In genomic region chr15:21261965-21262850, GRCh38 we compare ENCODE assay signal across 12 cellular contexts.
DNase-seq lines count a peak whose midpoint lies in the region; ATAC-seq and TF ChIP-seq lines count a peak whose summit lies in the region.
"Had no signal": no experiment of that assay in that cellular context is flagged by ENCODE, and none has a peak within 500 bp of the region (broad histone marks: within the 10 kb centered on the region; RNA-seq: fewer than 3 reads in every experiment).

No MANE protein-coding gene starts in this region.

- no peaks in the 10 kb centered on the region for H3F3A ChIP-seq in PC-3 (ENCODE audit: low read length, unreplicated experiment)

- H3K27ac ChIP-seq in PC-3 (ENCODE audit: low read length) (no peak overlapping the region), osteoblast (ENCODE audit: low read depth, low read length) (no peak overlapping the region)
- H3K27ac ChIP-seq: neutrophil had no signal

- H3K36me3 ChIP-seq in BE2C (no peaks in the 10 kb centered on the region), PC-3 (ENCODE audit: low read depth, low read length) (no peaks in the 10 kb centered on the region), osteoblast (ENCODE audit: insufficient read depth, low read length) (no peaks in the 10 kb centered on the region)
- H3K36me3 ChIP-seq: neutrophil had no signal

- H3K4me1 ChIP-seq in BE2C, result no peaks in the 10 kb centered on the region
- H3K4me1 ChIP-seq in PC-3 (ENCODE audit: insufficient read depth, low read length), result no peaks in the 10 kb centered on the region
- H3K4me1 ChIP-seq in osteoblast (ENCODE audit: insufficient read depth, low read length), result no peaks in the 10 kb centered on the region

- H3K4me3 ChIP-seq in BE2C (ENCODE audit: low read depth, low read length) (no peak overlapping the region), PC-3 (ENCODE audit: low read length) (no peak overlapping the region), osteoblast (ENCODE audit: insufficient read depth, low read length) (no peak overlapping the region)

- intact Hi-C loops in PC-3 (cut with micrococcal nuclease), result no loop called here
- intact Hi-C loops in cardiac septum (cut with DNase I), result no loop called here

- ATAC-seq in PC-3, result no peak
- no peak for ATAC-seq in HG03280 (IDR thresholded peaks at IDR 0.05; ENCODE audit: unreplicated experiment)

- H3K9ac ChIP-seq in PC-3 (ENCODE audit: low read length), result no peak overlapping the region

- peak; percentile 7 for DNase-seq in BE2C
- peak; percentile 4 for DNase-seq in PC-3
- peak; percentile 74 for DNase-seq in cardiac septum (ENCODE audit: low spot score)
- DNase-seq in osteoblast (ENCODE audit: insufficient read length, low spot score, missing footprints), result peak; percentile 73
- DNase-seq in EL, result no peak
- DNase-seq in NCI-H446 treated with DMSO at 0.1 percent for 48 hours (lab: John Stamatoyannopoulos, UW), result no peak
- no peak for DNase-seq in NCI-H146 treated with DMSO at 0.1 percent for 48 hours (lab: John Stamatoyannopoulos, UW; ENCODE audit: unreplicated experiment)
- DNase-seq: AML-193; DMS 273 treated with DMSO at 0.1 percent for 48 hours; NK-92 treated with Interleukin-12 subunit alpha and Interleukin-12 subunit beta, amount 100 ng/mL, for 24 hours had no signal

- no peaks in the 10 kb centered on the region for H3K9me2 ChIP-seq in PC-3 (replicated peaks; ENCODE audit: low read length)

- no TSS peak for BruUV-seq in PC-3 (replicated peaks; lab: Mats Ljungman, UMichigan)

- POLR2A ChIA-PET in PC-3 (lab: Charles Lee; ENCODE audit: unreplicated experiment), result no interaction called here

- no peaks in the 10 kb centered on the region for H3K27me3 ChIP-seq in BE2C
- H3K27me3 ChIP-seq in PC-3 (ENCODE audit: low read length), result peaks cover 13% of the 10 kb centered on the region; the same call in 1 of the 2 replicates
- H3K27me3 ChIP-seq in osteoblast (ENCODE audit: insufficient read depth, low read length), result no peaks in the 10 kb centered on the region
- H3K27me3 ChIP-seq: neutrophil had no signal

- no peak for TF ChIP-seq CTCF in BE2C (IDR thresholded peaks at IDR 0.05; ENCODE audit: low read depth, low read length)
- no peak for TF ChIP-seq CTCF in PC-3 (conservative IDR thresholded peaks at IDR 0.05; ENCODE audit: low read depth, low read length)
- TF ChIP-seq CTCF in osteoblast (IDR thresholded peaks at IDR 0.05; ENCODE audit: extremely low read depth, low read depth, low read length), result no peak

- no peaks in the 10 kb centered on the region for H4K20me1 ChIP-seq in PC-3 (ENCODE audit: low read length)
- H4K20me1 ChIP-seq in osteoblast (ENCODE audit: insufficient read depth, low read length), result no peaks in the 10 kb centered on the region

- H3K9me3 ChIP-seq in BE2C (no peaks in the 10 kb centered on the region), PC-3 (ENCODE audit: low read length) (peaks cover 9% of the 10 kb centered on the region; the same call in 1 of the 2 replicates), osteoblast (ENCODE audit: low read depth, low read length) (peaks cover 12% of the 10 kb centered on the region)
- H3K9me3 ChIP-seq: neutrophil had no signal

- H3K79me2 ChIP-seq in PC-3 (ENCODE audit: low read length) (no peaks in the 10 kb centered on the region), osteoblast (ENCODE audit: insufficient read depth, low read length) (no peaks in the 10 kb centered on the region)

- CTCF ChIA-PET in PC-3 (lab: Charles Lee), result interaction anchor here (0.5 kb wide), 1 partner anchor 603 kb away, joined by 4 read pairs; no protein-coding TSS in a partner anchor

- no peak overlapping the region for H3K4me2 ChIP-seq in PC-3 (ENCODE audit: low read length)
- no peak overlapping the region for H3K4me2 ChIP-seq in osteoblast (ENCODE audit: insufficient read depth, low read length)

- no peak overlapping the region for H2AFZ ChIP-seq in PC-3 (ENCODE audit: low read length)
- H2AFZ ChIP-seq in osteoblast (ENCODE audit: low read length), result no peak overlapping the region

Comparison
In these comparisons a context has a peak if more than half of its experiments do, and no peak if none do; other contexts are left out.
1. DNase-seq: peak in BE2C (single experiment), PC-3 (single experiment), cardiac septum (single experiment) and osteoblast (single experiment); none in EL (single experiment), NCI-H446 treated with DMSO at 0.1 percent for 48 hours (single experiment) and NCI-H146 treated with DMSO at 0.1 percent for 48 hours (single experiment).